Comparison of ENCODE assay signal across 26 cellular contexts in genomic region chr15:45910671-45911070, GRCh38.
DNase-seq lines count a peak whose midpoint lies in the region; ATAC-seq, FAIRE-seq and TF ChIP-seq lines count a peak whose summit lies in the region.
"Had no signal": no experiment of that assay in that cellular context is flagged by ENCODE, and none has a peak within 500 bp of the region (broad histone marks: within the 10 kb centered on the region; RNA-seq: fewer than 3 reads in every experiment).

No MANE protein-coding gene starts in this region.

- no peaks in the 10 kb centered on the region for H4K20me1 ChIP-seq in endothelial cell of umbilical vein (replicated peaks; ENCODE audit: control insufficient read depth, extremely low read depth, insufficient read depth, low read length)
- H4K20me1 ChIP-seq: BLaER1 had no signal

- POLR2A ChIA-PET in endothelial cell of umbilical vein (lab: Charles Lee) = no interaction called here

- DNase-seq in H4 (ENCODE audit: low spot score) (peak; percentile 18), RPMI7951 (ENCODE audit: low read depth) (peak; percentile 67), endothelial cell of umbilical vein (ENCODE audit: low read depth, low spot score) (no peak), NCI-H2227 (lab: John Stamatoyannopoulos, UW; ENCODE audit: unreplicated experiment) (no peak), kidney (no peak)
- DNase-seq: 8988T; ACHN; BE2C; C1 segment of cervical spinal cord; CD4-positive, alpha-beta memory T cell; CD4-positive, CD25-positive, alpha-beta regulatory T cell; CD8-positive, alpha-beta memory T cell; COR-L47; DMS 273 treated with DMSO at 0.1 percent for 48 hours; DMS153; DMS53; DMS79; DND-41; GF-D8 had no signal

- FAIRE-seq in endothelial cell of umbilical vein (lab: Jason Lieb, UNC) (no peak), kidney (lab: Jason Lieb, UNC) (no peak)
- FAIRE-seq: A204.1, G401.6, GM12891, GM19239 had no signal

- H3K36me3 ChIP-seq in endothelial cell of umbilical vein (ENCODE audit: control insufficient read depth in 2 of 2, extremely low read depth in 1 of 2, insufficient read depth in 2 of 2, low read length in 2 of 2) (no peaks in the 10 kb centered on the region), kidney (ENCODE audit: control insufficient read depth in 1 of 2, insufficient read depth in 2 of 2, low read length in 2 of 2) (no peaks in the 10 kb centered on the region)
- H3K36me3 ChIP-seq: BE2C, BLaER1 had no signal

- H3K4me2 ChIP-seq in endothelial cell of umbilical vein (ENCODE audit: insufficient read depth, low read length) = no peak overlapping the region

- ATAC-seq in HG02981 (IDR thresholded peaks at IDR 0.05; ENCODE audit: unreplicated experiment) (no peak), HG03442 (IDR thresholded peaks at IDR 0.05; ENCODE audit: unreplicated experiment) (no peak)

- no peak overlapping the region for H3K9ac ChIP-seq in endothelial cell of umbilical vein (replicated peaks; ENCODE audit: extremely low read depth, insufficient read depth, low read length)
- H3K9ac ChIP-seq in kidney (ENCODE audit: low read length in 2 of 2) = no peak overlapping the region
- H3K9ac ChIP-seq: BLaER1 had no signal

- H3K27me3 ChIP-seq in endothelial cell of umbilical vein (ENCODE audit: control insufficient read depth in 2 of 2, insufficient read depth in 2 of 2, low read length in 2 of 2) = no peaks in the 10 kb centered on the region
- H3K27me3 ChIP-seq: BLaER1 had no signal

- no peak overlapping the region for H3K4me3 ChIP-seq in endothelial cell of umbilical vein (replicated peaks in 1 of 3; ENCODE audit: insufficient read depth in 1 of 3, low read depth in 1 of 3, low read length in 3 of 3)
- no peak overlapping the region for H3K4me3 ChIP-seq in kidney (ENCODE audit: low read length in 2 of 2)
- H3K4me3 ChIP-seq: BLaER1 had no signal

- CTCF ChIA-PET in endothelial cell of umbilical vein (lab: Charles Lee) = interaction anchor here (1.2 kb wide), 1 partner anchor 8 kb away, joined by 3 read pairs; no protein-coding TSS in a partner anchor

- TF ChIP-seq CTCF in endothelial cell of umbilical vein (IDR thresholded peaks at IDR 0.05; ENCODE audit: extremely low read depth in 1 of 2, insufficient read depth in 1 of 2, low read depth in 1 of 2, low read length in 2 of 2) (no peak), kidney (IDR thresholded peaks at IDR 0.05; ENCODE audit: borderline replicate concordance, extremely low read depth, insufficient read depth) (no peak)

- no peak for TF ChIP-seq POLR2A in endothelial cell of umbilical vein (IDR thresholded peaks at IDR 0.05; ENCODE audit: low read depth, low read length)

- intact Hi-C loops in endothelial cell of umbilical vein (cut with micrococcal nuclease) (loop anchor here (2.0 kb wide), 1 partner anchor 72 kb away; no protein-coding TSS in a partner anchor), kidney (cut with DNase I) (no loop called here)

- no peaks in the 10 kb centered on the region for H3K9me3 ChIP-seq in endothelial cell of umbilical vein (replicated peaks; ENCODE audit: control insufficient read depth, insufficient read depth, low read length)
- no peaks in the 10 kb centered on the region for H3K9me3 ChIP-seq in kidney (ENCODE audit: control insufficient read depth in 1 of 2, low read length in 2 of 2)
- H3K9me3 ChIP-seq: BE2C had no signal

- H3K79me2 ChIP-seq in endothelial cell of umbilical vein (ENCODE audit: control insufficient read depth, insufficient read depth, low read length) = no peaks in the 10 kb centered on the region

- H3K9me1 ChIP-seq in endothelial cell of umbilical vein (replicated peaks; ENCODE audit: control insufficient read depth, extremely low read depth, insufficient read depth, low read length) = no peaks in the 10 kb centered on the region

- H3K4me1 ChIP-seq in endothelial cell of umbilical vein (ENCODE audit: control insufficient read depth, extremely low read depth, insufficient read depth, low read length) (peaks cover 12% of the 10 kb centered on the region), kidney (ENCODE audit: control insufficient read depth in 1 of 2, insufficient read depth in 1 of 2, low read depth in 1 of 2, low read length in 2 of 2) (no peaks in the 10 kb centered on the region)
- H3K4me1 ChIP-seq: BE2C had no signal

- dilution Hi-C loops in endothelial cell of umbilical vein (cut with MboI; ENCODE audit: extremely low pct_ligation_motif_present, low sequenced_read_pairs) = no loop called here

- BruUV-seq in endothelial cell of umbilical vein (replicated peaks; lab: Mats Ljungman, UMichigan) = no TSS peak

- H3K27ac ChIP-seq in endothelial cell of umbilical vein (ENCODE audit: insufficient read depth, low read depth, low read length) (no peak overlapping the region), kidney (ENCODE audit: low read depth in 2 of 2, low read length in 2 of 2) (no peak overlapping the region)
- H3K27ac ChIP-seq: BLaER1 had no signal

- peak overlapping the region; percentile 46 for H2AFZ ChIP-seq in endothelial cell of umbilical vein (ENCODE audit: low read depth, low read length)

TF ChIP-seq in endothelial cell of umbilical vein, 7 proteins besides CTCF, POLR2A, EP300 and RAD21:
- TF ChIP-seq GATA2 (IDR thresholded peaks at IDR 0.05; ENCODE audit: insufficient read depth, insufficient read length, low read depth, low read length) (no peak), MAX (IDR thresholded peaks at IDR 0.05; ENCODE audit: insufficient read depth, insufficient read length) (no peak), FOS (IDR thresholded peaks at IDR 0.05; ENCODE audit: borderline replicate concordance, insufficient read depth, low read length) (no peak), POLR2AphosphoS5 (IDR thresholded peaks at IDR 0.05; ENCODE audit: insufficient read depth, low read depth, low read length) (no peak), MYC (IDR thresholded peaks at IDR 0.05; ENCODE audit: low read depth, low read length) (no peak), JUN (IDR thresholded peaks at IDR 0.05; ENCODE audit: borderline replicate concordance, insufficient read depth, insufficient read length, low read depth) (no peak), EZH2 (IDR thresholded peaks at IDR 0.05; ENCODE audit: borderline replicate concordance, low read depth, low read length, severe bottlenecking) (no peak)

Comparison
In these comparisons a context has a peak if more than half of its experiments do, and no peak if none do; other contexts are left out.
1. DNase-seq: peak in H4 (single experiment) and RPMI7951 (single experiment); none in endothelial cell of umbilical vein (single experiment), NCI-H2227 (single experiment) and kidney (single experiment).